Comparison of ENCODE assay signal across 29 cellular contexts in the genomic region with DNA sequence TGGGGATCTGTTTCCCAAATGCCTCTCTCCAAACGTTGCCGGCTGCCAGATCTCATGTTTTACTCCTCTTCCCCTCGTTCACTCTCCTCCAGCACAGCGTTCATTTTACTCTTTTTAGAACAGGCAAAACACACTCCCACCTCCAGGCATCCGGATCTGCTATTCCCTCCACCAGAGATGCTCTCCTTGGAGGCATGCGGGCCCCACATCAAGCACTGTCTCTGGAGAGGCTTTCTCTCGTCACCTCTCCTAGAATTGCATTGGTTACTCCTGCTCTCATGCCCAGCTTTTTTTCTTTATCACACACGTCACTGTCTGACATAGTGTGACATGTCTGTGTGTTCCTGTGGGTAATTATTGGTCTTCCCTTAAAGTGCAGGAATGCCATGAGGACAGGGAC. TPM values are rescaled to one million over a fixed set of nuclear protein-coding genes. Genes with fewer than 3 reads are reported as not detected.
"Had no signal": no experiment of that assay in that cellular context is flagged by ENCODE, and none has a peak within 500 bp of the region (broad histone marks: within the 10 kb centered on the region; RNA-seq: fewer than 3 reads in every experiment).

No MANE protein-coding gene starts in this region.

- H3K36me3 ChIP-seq: colonic mucosa, esophagus muscularis mucosa, ovary, sigmoid colon, thoracic aorta, tibial nerve, upper lobe of right lung, uterus had no signal

- H3K4me3 ChIP-seq: colonic mucosa, esophagus muscularis mucosa, lung, ovary, psoas muscle, sigmoid colon, thoracic aorta, tibial nerve, upper lobe of right lung, uterus had no signal

- H3K27me3 ChIP-seq: colonic mucosa, ovary, upper lobe of right lung, uterus had no signal

- H3K27ac ChIP-seq: colonic mucosa, esophagus muscularis mucosa, ovary, psoas muscle, sigmoid colon, thoracic aorta, tibial nerve, upper lobe of right lung, uterus had no signal

- H3K9me3 Mint-ChIP-seq: natural killer cell; stimulated activated naive CD8-positive, alpha-beta T cell treated with anti-CD3 and anti-CD28 coated beads, Interleukin-15, Interleukin-2, amounts not matched to agents 100 ng/mL and 50 ng/mL, for 24 hours had no signal

- DNase-seq: colonic mucosa; dermis blood vessel endothelial cell; effector memory CD4-positive, alpha-beta T cell; foreskin melanocyte; hypothalamus; immature natural killer cell; islet precursor cell; left ventricle myocardium superior; natural killer cell; occipital lobe; ovary; psoas muscle; right cardiac atrium; sigmoid colon; stimulated activated CD4-positive, alpha-beta T cell treated with anti-CD3 and anti-CD28 coated beads, Interleukin-2, amount 100 ng/mL, for 24 hours; stimulated activated CD4-positive, alpha-beta T cell treated with anti-CD3 and anti-CD28 coated beads, Interleukin-4, amount 100 ng/mL, for 24 hours; upper lobe of right lung; uterus had no signal

- H3K4me1 ChIP-seq: colonic mucosa, psoas muscle, uterus had no signal

- H3K4me3 Mint-ChIP-seq: immature natural killer cell; memory B cell; natural killer cell; stimulated activated memory B cell treated with anti-CD40 and anti-IgM and Interleukin-4, amounts not matched to agents 10 μg/mL and 1 μg/mL and 100 μg/mL, for 72 hours; stimulated activated naive CD8-positive, alpha-beta T cell treated with anti-CD3 and anti-CD28 coated beads, Interleukin-15, Interleukin-2, amounts not matched to agents 100 ng/mL and 50 ng/mL, for 24 hours had no signal

- ATAC-seq: left ventricle myocardium superior; natural killer cell; psoas muscle; right cardiac atrium; stimulated activated memory B cell treated with anti-CD40 and anti-IgM and Interleukin-4, amounts not matched to agents 10 μg/mL and 1 μg/mL and 100 μg/mL, for 72 hours; upper lobe of right lung had no signal

- H3K36me3 Mint-ChIP-seq: immature natural killer cell, natural killer cell had no signal

- H3K9me3 ChIP-seq: colonic mucosa, esophagus muscularis mucosa, ovary, psoas muscle, sigmoid colon, thoracic aorta, tibial nerve, upper lobe of right lung, uterus had no signal

- H3K4me1 Mint-ChIP-seq: immature natural killer cell, natural killer cell had no signal

- H3K27ac Mint-ChIP-seq: immature natural killer cell; memory B cell; natural killer cell; stimulated activated memory B cell treated with anti-CD40 and anti-IgM and Interleukin-4, amounts not matched to agents 10 μg/mL and 1 μg/mL and 100 μg/mL, for 72 hours; stimulated activated naive CD8-positive, alpha-beta T cell treated with anti-CD3 and anti-CD28 coated beads, Interleukin-15, Interleukin-2, amounts not matched to agents 100 ng/mL and 50 ng/mL, for 24 hours had no signal

RNA-seq across cellular contexts. Expression of a gene that starts 23.4 kb away (rescaled TPM):
- total RNA-seq: chondrocyte, epithelial cell of proximal tubule had no signal

RNA-seq across cellular contexts. Expression of a gene that starts 34.4 kb away (rescaled TPM):
- total RNA-seq: endothelial cell of umbilical vein, esophagus muscularis mucosa, left ventricle myocardium superior, psoas muscle, right cardiac atrium, sigmoid colon, skeletal muscle tissue, thoracic aorta, tibial nerve, upper lobe of right lung had no signal
- polyA plus RNA-seq: immature natural killer cell had no signal
